ENCODE assay signal across 20 cellular contexts in genomic region chr9:128838338-128838737, GRCh38.
"Had no signal": no experiment of that assay in that cellular context is flagged by ENCODE, and none has a peak within 500 bp of the region (broad histone marks: within the 10 kb centered on the region; RNA-seq: fewer than 3 reads in every experiment).

No MANE protein-coding gene starts in this region.

- H3K27ac ChIP-seq: brain microvascular endothelial cell, gastrocnemius medialis, lower lobe of right lung, pancreas, testis, upper lobe of right lung had no signal

- DNase-seq: activated CD4-positive, alpha-beta T cell treated with anti-CD3 and anti-CD28 coated beads, Interleukin-2, amount 50 U/mL, for 1 hour; activated CD4-positive, CD25-positive, alpha-beta regulatory T cell treated with anti-CD3 and anti-CD28 coated beads, Interleukin-2, amount 50 U/mL, for 72 hours; activated CD8-positive, alpha-beta memory T cell treated with anti-CD3 and anti-CD28 coated beads, Interleukin-2, amount 50 U/mL, for 4 hours; activated naive CD4-positive, alpha-beta T cell treated with anti-CD3 and anti-CD28 coated beads for 36 hours; activated T-cell treated with anti-CD3 and anti-CD28 coated beads, Interleukin-2, amount 50 U/mL, for 4 hours; aorta; brain microvascular endothelial cell; cortex of kidney; effector CD4-positive, alpha-beta T cell; gastrocnemius medialis; left colon; naive thymus-derived CD8-positive, alpha-beta T cell; pancreas; stimulated activated CD4-positive, alpha-beta T cell treated with anti-CD3 and anti-CD28 coated beads, Interleukin-4, amount 100 ng/mL, for 4 hours; testis; upper lobe of right lung had no signal

- ATAC-seq: activated T-cell treated with anti-CD3 and anti-CD28 coated beads, Interleukin-2, amount 50 U/mL, for 4 hours; esophagus mucosa; gastrocnemius medialis; left colon; lower lobe of right lung; naive thymus-derived CD8-positive, alpha-beta T cell; pancreas; sciatic nerve; stimulated activated memory B cell treated with anti-CD40 and anti-IgM and Interleukin-4, amounts not matched to agents 10 μg/mL and 1 μg/mL and 100 μg/mL, for 72 hours; upper lobe of right lung had no signal
